In the genomic region with DNA sequence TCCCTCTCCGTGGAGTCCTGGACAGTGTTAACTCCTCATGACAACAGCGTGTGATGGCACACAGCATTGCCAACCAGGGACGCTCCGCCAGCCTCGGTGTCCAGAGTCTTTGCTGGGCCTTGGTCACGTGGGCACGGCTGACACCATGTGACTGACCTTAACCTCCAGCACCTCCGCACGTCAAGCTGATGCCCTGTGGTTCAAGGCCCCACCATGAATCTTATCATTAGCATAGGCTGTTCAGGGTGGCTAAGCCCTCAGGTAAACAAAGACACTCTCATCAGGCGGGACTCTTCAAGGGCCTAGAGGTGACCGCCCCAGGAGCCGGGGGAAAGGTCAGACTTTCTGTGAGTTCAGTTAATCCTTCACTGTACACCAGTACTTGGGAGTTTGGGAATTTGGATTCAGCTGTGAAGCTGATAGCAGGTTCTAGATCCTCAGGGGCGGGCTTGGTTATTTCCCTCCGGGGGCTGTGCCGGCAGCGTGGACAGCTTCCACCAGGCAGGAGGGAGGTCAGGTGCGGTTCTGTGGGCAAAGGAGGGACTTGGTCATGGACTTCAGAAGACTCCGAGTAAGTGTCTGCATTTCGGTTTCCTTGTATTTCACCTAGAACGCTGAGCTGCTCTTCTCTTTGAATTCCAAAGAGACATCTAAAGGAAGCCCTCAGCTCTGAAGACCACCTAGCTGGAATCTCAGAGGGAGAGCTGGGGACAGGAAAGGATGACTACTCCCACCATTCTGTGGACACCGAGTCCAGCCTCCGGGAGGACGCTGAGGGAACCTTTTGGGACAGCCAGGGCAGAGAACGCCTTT, we compare ENCODE assay signal across 1 cellular context.
TF ChIP-seq lines count a peak whose summit lies in the region.

No MANE protein-coding gene starts in this region.

TF ChIP-seq in HepG2, 621 proteins besides CTCF, POLR2A, EP300 and RAD21 (continued from another document and continues in another):
- TF ChIP-seq, protein P1, sequence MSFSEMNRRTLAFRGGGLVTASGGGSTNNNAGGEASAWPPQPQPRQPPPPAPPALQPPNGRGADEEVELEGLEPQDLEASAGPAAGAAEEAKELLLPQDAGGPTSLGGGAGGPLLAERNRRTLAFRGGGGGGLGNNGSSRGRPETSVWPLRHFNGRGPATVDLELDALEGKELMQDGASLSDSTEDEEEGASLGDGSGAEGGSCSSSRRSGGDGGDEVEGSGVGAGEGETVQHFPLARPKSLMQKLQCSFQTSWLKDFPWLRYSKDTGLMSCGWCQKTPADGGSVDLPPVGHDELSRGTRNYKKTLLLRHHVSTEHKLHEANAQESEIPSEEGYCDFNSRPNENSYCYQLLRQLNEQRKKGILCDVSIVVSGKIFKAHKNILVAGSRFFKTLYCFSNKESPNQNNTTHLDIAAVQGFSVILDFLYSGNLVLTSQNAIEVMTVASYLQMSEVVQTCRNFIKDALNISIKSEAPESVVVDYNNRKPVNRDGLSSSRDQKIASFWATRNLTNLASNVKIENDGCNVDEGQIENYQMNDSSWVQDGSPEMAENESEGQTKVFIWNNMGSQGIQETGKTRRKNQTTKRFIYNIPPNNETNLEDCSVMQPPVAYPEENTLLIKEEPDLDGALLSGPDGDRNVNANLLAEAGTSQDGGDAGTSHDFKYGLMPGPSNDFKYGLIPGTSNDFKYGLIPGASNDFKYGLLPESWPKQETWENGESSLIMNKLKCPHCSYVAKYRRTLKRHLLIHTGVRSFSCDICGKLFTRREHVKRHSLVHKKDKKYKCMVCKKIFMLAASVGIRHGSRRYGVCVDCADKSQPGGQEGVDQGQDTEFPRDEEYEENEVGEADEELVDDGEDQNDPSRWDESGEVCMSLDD (CRISPR knock-in tag; IDR thresholded peaks at IDR 0.05; ENCODE audit: borderline replicate concordance) = peak; percentile 50; the same call in 1 of the 2 replicates
- TF ChIP-seq ARNT (IDR thresholded peaks at IDR 0.05) = no peak
- TF ChIP-seq, protein P2, sequence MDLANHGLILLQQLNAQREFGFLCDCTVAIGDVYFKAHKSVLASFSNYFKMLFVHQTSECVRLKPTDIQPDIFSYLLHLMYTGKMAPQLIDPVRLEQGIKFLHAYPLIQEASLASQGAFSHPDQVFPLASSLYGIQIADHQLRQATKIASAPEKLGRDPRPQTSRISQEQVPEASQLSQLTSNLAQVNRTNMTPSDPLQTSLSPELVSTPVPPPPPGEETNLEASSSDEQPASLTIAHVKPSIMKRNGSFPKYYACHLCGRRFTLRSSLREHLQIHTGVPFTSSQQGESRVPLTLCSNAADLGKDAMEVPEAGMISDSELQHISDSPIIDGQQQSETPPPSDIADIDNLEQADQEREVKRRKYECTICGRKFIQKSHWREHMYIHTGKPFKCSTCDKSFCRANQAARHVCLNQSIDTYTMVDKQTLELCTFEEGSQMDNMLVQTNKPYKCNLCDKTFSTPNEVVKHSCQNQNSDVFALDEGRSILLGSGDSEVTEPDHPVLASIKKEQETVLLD (CRISPR knock-in tag; IDR thresholded peaks at IDR 0.05; ENCODE audit: low read depth) = 0 out of 2 replicates have a peak, but pooled peaks have one; percentile 27
- TF ChIP-seq, protein P3, sequence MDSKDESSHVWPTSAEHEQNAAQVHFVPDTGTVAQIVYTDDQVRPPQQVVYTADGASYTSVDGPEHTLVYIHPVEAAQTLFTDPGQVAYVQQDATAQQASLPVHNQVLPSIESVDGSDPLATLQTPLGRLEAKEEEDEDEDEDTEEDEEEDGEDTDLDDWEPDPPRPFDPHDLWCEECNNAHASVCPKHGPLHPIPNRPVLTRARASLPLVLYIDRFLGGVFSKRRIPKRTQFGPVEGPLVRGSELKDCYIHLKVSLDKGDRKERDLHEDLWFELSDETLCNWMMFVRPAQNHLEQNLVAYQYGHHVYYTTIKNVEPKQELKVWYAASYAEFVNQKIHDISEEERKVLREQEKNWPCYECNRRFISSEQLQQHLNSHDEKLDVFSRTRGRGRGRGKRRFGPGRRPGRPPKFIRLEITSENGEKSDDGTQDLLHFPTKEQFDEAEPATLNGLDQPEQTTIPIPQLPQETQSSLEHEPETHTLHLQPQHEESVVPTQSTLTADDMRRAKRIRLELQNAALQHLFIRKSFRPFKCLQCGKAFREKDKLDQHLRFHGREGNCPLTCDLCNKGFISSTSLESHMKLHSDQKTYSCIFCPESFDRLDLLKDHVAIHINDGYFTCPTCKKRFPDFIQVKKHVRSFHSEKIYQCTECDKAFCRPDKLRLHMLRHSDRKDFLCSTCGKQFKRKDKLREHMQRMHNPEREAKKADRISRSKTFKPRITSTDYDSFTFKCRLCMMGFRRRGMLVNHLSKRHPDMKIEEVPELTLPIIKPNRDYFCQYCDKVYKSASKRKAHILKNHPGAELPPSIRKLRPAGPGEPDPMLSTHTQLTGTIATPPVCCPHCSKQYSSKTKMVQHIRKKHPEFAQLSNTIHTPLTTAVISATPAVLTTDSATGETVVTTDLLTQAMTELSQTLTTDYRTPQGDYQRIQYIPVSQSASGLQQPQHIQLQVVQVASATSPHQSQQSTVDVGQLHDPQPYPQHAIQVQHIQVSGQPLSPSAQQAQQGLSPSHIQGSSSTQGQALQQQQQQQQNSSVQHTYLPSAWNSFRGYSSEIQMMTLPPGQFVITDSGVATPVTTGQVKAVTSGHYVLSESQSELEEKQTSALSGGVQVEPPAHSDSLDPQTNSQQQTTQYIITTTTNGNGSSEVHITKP (CRISPR knock-in tag; IDR thresholded peaks at IDR 0.05; ENCODE audit: low read depth) = peak; percentile 77; the same call in 1 of the 2 replicates
- TF ChIP-seq ZNF616 (CRISPR knock-in tag; IDR thresholded peaks at IDR 0.05; ENCODE audit: low read depth) = no peak
- TF ChIP-seq, protein P4, sequence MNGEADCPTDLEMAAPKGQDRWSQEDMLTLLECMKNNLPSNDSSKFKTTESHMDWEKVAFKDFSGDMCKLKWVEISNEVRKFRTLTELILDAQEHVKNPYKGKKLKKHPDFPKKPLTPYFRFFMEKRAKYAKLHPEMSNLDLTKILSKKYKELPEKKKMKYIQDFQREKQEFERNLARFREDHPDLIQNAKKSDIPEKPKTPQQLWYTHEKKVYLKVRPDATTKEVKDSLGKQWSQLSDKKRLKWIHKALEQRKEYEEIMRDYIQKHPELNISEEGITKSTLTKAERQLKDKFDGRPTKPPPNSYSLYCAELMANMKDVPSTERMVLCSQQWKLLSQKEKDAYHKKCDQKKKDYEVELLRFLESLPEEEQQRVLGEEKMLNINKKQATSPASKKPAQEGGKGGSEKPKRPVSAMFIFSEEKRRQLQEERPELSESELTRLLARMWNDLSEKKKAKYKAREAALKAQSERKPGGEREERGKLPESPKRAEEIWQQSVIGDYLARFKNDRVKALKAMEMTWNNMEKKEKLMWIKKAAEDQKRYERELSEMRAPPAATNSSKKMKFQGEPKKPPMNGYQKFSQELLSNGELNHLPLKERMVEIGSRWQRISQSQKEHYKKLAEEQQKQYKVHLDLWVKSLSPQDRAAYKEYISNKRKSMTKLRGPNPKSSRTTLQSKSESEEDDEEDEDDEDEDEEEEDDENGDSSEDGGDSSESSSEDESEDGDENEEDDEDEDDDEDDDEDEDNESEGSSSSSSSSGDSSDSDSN (CRISPR knock-in tag; IDR thresholded peaks at IDR 0.05) = peak; percentile 73
- TF ChIP-seq, protein P5, sequence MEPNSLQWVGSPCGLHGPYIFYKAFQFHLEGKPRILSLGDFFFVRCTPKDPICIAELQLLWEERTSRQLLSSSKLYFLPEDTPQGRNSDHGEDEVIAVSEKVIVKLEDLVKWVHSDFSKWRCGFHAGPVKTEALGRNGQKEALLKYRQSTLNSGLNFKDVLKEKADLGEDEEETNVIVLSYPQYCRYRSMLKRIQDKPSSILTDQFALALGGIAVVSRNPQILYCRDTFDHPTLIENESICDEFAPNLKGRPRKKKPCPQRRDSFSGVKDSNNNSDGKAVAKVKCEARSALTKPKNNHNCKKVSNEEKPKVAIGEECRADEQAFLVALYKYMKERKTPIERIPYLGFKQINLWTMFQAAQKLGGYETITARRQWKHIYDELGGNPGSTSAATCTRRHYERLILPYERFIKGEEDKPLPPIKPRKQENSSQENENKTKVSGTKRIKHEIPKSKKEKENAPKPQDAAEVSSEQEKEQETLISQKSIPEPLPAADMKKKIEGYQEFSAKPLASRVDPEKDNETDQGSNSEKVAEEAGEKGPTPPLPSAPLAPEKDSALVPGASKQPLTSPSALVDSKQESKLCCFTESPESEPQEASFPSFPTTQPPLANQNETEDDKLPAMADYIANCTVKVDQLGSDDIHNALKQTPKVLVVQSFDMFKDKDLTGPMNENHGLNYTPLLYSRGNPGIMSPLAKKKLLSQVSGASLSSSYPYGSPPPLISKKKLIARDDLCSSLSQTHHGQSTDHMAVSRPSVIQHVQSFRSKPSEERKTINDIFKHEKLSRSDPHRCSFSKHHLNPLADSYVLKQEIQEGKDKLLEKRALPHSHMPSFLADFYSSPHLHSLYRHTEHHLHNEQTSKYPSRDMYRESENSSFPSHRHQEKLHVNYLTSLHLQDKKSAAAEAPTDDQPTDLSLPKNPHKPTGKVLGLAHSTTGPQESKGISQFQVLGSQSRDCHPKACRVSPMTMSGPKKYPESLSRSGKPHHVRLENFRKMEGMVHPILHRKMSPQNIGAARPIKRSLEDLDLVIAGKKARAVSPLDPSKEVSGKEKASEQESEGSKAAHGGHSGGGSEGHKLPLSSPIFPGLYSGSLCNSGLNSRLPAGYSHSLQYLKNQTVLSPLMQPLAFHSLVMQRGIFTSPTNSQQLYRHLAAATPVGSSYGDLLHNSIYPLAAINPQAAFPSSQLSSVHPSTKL (CRISPR knock-in tag; IDR thresholded peaks at IDR 0.05) = peak; percentile 100
- peak; percentile 92 for TF ChIP-seq ZNF619 (CRISPR knock-in tag; IDR thresholded peaks at IDR 0.05)
- TF ChIP-seq STAG1 (CRISPR knock-in tag; IDR thresholded peaks at IDR 0.05) = no peak
- 0 out of 2 replicates have a peak, but pooled peaks have one; percentile 25 for TF ChIP-seq POLR2G (IDR thresholded peaks at IDR 0.05; ENCODE audit: low read depth, low read length)
- peak; percentile 97 for TF ChIP-seq TGIF2 (CRISPR knock-in tag; IDR thresholded peaks at IDR 0.05)
- no peak for TF ChIP-seq ZNF253 (CRISPR knock-in tag; IDR thresholded peaks at IDR 0.05; ENCODE audit: borderline replicate concordance)
- peak; percentile 100 for TF ChIP-seq HHEX (CRISPR knock-in tag; IDR thresholded peaks at IDR 0.05)
- TF ChIP-seq, protein P6, sequence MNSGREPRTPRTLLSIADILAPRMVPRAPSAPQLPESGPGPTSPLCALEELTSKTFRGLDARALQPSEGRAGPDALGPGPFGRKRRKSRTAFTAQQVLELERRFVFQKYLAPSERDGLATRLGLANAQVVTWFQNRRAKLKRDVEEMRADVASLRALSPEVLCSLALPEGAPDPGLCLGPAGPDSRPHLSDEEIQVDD (CRISPR knock-in tag; IDR thresholded peaks at IDR 0.05; ENCODE audit: borderline replicate concordance) = peak; percentile 85; the same call in 1 of the 2 replicates
- TF ChIP-seq ASH2L (IDR thresholded peaks at IDR 0.05; ENCODE audit: insufficient read length, low read depth, low read length) = peak; percentile 68
- TF ChIP-seq FOXA1 (IDR thresholded peaks at IDR 0.05) = peak; percentile 57; the same call in 1 of the 2 replicates
- TF ChIP-seq FOXA1 (CRISPR knock-in tag; IDR thresholded peaks at IDR 0.05) = peak; percentile 100
- peak; percentile 23; the same call in 1 of the 2 replicates for TF ChIP-seq KLF15 (CRISPR knock-in tag; IDR thresholded peaks at IDR 0.05; ENCODE audit: borderline replicate concordance)
- TF ChIP-seq MIXL1 (CRISPR knock-in tag; IDR thresholded peaks at IDR 0.05) = peak; percentile 99
- no peak for TF ChIP-seq ZNF33A (CRISPR knock-in tag; IDR thresholded peaks at IDR 0.05; ENCODE audit: borderline replicate concordance)
- TF ChIP-seq ZFP36 (IDR thresholded peaks at IDR 0.05; ENCODE audit: borderline replicate concordance, low read depth, low read length, partially characterized antibody) = peak; percentile 36
- no peak for TF ChIP-seq MZF1 (CRISPR knock-in tag; IDR thresholded peaks at IDR 0.05; ENCODE audit: borderline replicate concordance)
- TF ChIP-seq ZNF878 (CRISPR knock-in tag; IDR thresholded peaks at IDR 0.05) = peak; percentile 60; the same call in 1 of the 2 replicates
- TF ChIP-seq ETV5 (CRISPR knock-in tag; IDR thresholded peaks at IDR 0.05; ENCODE audit: borderline replicate concordance) = peak; percentile 87
- TF ChIP-seq ZNF335 (CRISPR knock-in tag; IDR thresholded peaks at IDR 0.05) = peak; percentile 88
- peak; percentile 78 for TF ChIP-seq KLF6 (CRISPR knock-in tag; IDR thresholded peaks at IDR 0.05)
- TF ChIP-seq ZNF501 (CRISPR knock-in tag; IDR thresholded peaks at IDR 0.05) = peak; percentile 97
- TF ChIP-seq NFIC (IDR thresholded peaks at IDR 0.05; ENCODE audit: low read length) = peak; percentile 97; the same call in 1 of the 2 replicates
- peak; percentile 94 for TF ChIP-seq ZNF678 (CRISPR knock-in tag; IDR thresholded peaks at IDR 0.05)
- TF ChIP-seq ZFP41 (CRISPR knock-in tag; IDR thresholded peaks at IDR 0.05; ENCODE audit: borderline replicate concordance) = peak; percentile 91; the same call in 1 of the 2 replicates
- peak; percentile 92 for TF ChIP-seq MED8 (CRISPR knock-in tag; IDR thresholded peaks at IDR 0.05; ENCODE audit: insufficient replicate concordance)
- TF ChIP-seq SUZ12 (IDR thresholded peaks at IDR 0.05; ENCODE audit: low read depth, low read length) = no peak
- peak; percentile 86 for TF ChIP-seq ZNF563 (CRISPR knock-in tag; IDR thresholded peaks at IDR 0.05)
- TF ChIP-seq NFYC (CRISPR knock-in tag; IDR thresholded peaks at IDR 0.05) = no peak
- TF ChIP-seq GATAD2A (CRISPR knock-in tag; IDR thresholded peaks at IDR 0.05) = peak; percentile 99
- TF ChIP-seq KLF13 (CRISPR knock-in tag; IDR thresholded peaks at IDR 0.05) = peak; percentile 78; the same call in 1 of the 2 replicates
- peak; percentile 99 for TF ChIP-seq ESRRA (CRISPR knock-in tag; IDR thresholded peaks at IDR 0.05; ENCODE audit: low read depth)
- TF ChIP-seq KLF9 (CRISPR knock-in tag; IDR thresholded peaks at IDR 0.05; ENCODE audit: low read depth) = no peak
- TF ChIP-seq CREM (IDR thresholded peaks at IDR 0.05) = peak; percentile 95
- no peak for TF ChIP-seq CREM (CRISPR knock-in tag; IDR thresholded peaks at IDR 0.05)
- TF ChIP-seq, protein P7, sequence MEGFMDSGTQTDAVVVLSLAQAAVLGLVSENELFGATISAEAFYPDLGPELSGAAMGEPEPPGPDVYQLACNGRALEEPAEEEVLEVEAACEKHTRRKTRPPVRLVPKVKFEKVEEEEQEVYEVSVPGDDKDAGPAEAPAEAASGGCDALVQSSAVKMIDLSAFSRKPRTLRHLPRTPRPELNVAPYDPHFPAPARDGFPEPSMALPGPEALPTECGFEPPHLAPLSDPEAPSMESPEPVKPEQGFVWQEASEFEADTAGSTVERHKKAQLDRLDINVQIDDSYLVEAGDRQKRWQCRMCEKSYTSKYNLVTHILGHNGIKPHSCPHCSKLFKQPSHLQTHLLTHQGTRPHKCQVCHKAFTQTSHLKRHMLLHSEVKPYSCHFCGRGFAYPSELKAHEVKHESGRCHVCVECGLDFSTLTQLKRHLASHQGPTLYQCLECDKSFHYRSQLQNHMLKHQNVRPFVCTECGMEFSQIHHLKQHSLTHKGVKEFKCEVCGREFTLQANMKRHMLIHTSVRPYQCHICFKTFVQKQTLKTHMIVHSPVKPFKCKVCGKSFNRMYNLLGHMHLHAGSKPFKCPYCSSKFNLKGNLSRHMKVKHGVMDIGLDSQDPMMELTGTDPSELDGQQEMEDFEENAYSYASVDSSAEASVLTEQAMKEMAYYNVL (CRISPR knock-in tag; IDR thresholded peaks at IDR 0.05; ENCODE audit: borderline replicate concordance) = peak; percentile 95
- peak in 1 of 2 experiments; percentile 96; a peak in 2 of 4 replicates for TF ChIP-seq KLF16 (CRISPR knock-in tag; IDR thresholded peaks at IDR 0.05)
